Comparison of ENCODE assay signal across 19 cellular contexts in genomic region chr3:124631727-124632126, GRCh38.
DNase-seq lines count a peak whose midpoint lies in the region; ATAC-seq and TF ChIP-seq lines count a peak whose summit lies in the region.
"Had no signal": no experiment of that assay in that cellular context is flagged by ENCODE, and none has a peak within 500 bp of the region (broad histone marks: within the 10 kb centered on the region; RNA-seq: fewer than 3 reads in every experiment).

No MANE protein-coding gene starts in this region.

- peaks cover 9% of the 10 kb centered on the region for H3K79me2 ChIP-seq in hepatocyte
- H3K79me2 ChIP-seq in trophoblast cell (ENCODE audit: control insufficient read depth, insufficient read depth, low read length, poor library complexity): peaks cover 2% of the 10 kb centered on the region

- no peak for DNase-seq in stimulated activated naive CD8-positive, alpha-beta T cell treated with anti-CD3 and anti-CD28 coated beads, Interleukin-15, amount 100 ng/mL, for 72 hours
- DNase-seq in hepatocyte (ENCODE audit: low spot score) (no peak), trophoblast cell (no peak), GM19240 (ENCODE audit: insufficient read length, low spot score) (no peak), MCF 10A (ENCODE audit: unreplicated experiment) (no peak)
- DNase-seq: CD4-positive, CD25-positive, alpha-beta regulatory T cell; DMS79 treated with DMSO at 0.1 percent for 48 hours; GF-D8; HCEC 1CT; NCI-H1092 treated with DMSO at 0.1 percent for 48 hours; NCI-H1436; NCI-H187; NCI-H446; NCI-H526 treated with DMSO at 0.1 percent for 48 hours; Right ventricle myocardium superior; RPMI8226 had no signal

- H3K4me2 ChIP-seq in hepatocyte (no peak overlapping the region), trophoblast cell (ENCODE audit: low read length) (no peak overlapping the region)
- H3K4me2 ChIP-seq: BLaER1 had no signal

- H3K4me1 Mint-ChIP-seq in stimulated activated naive CD8-positive, alpha-beta T cell treated with anti-CD3 and anti-CD28 coated beads, Interleukin-15, Interleukin-2, amounts not matched to agents 100 ng/mL and 50 ng/mL, for 24 hours (ENCODE audit: low read depth): peaks cover 14% of the 10 kb centered on the region
- H3K4me1 Mint-ChIP-seq in stimulated activated naive CD8-positive, alpha-beta T cell treated with anti-CD3 and anti-CD28 coated beads, Interleukin-15, amount 100 ng/mL, for 72 hours: peaks cover 12% of the 10 kb centered on the region
- H3K4me1 Mint-ChIP-seq in MCF 10A (ENCODE audit: insufficient read depth, unreplicated experiment): no peaks in the 10 kb centered on the region

- no peak overlapping the region for H3K18ac ChIP-seq in trophoblast cell (ENCODE audit: low read length)

- peak overlapping the region; percentile 15 for H2BK120ac ChIP-seq in trophoblast cell (ENCODE audit: insufficient read depth, low read length, poor library complexity)

- H2AFZ ChIP-seq in hepatocyte (no peak overlapping the region), trophoblast cell (ENCODE audit: insufficient read depth, low read length, poor library complexity) (no peak overlapping the region)

- H3K27ac Mint-ChIP-seq in stimulated activated naive CD8-positive, alpha-beta T cell treated with anti-CD3 and anti-CD28 coated beads, Interleukin-15, Interleukin-2, amounts not matched to agents 100 ng/mL and 50 ng/mL, for 24 hours: peak overlapping the region; percentile 59
- H3K27ac Mint-ChIP-seq in stimulated activated naive CD8-positive, alpha-beta T cell treated with anti-CD3 and anti-CD28 coated beads, Interleukin-15, amount 100 ng/mL, for 72 hours: peak overlapping the region in 1 of 2 donors; percentile 31
- no peak overlapping the region for H3K27ac Mint-ChIP-seq in MCF 10A (ENCODE audit: low read depth, unreplicated experiment)

- no TSS peak for BruUV-seq in MCF 10A (replicated peaks; lab: Mats Ljungman, UMichigan)

- ATAC-seq in stimulated activated naive CD8-positive, alpha-beta T cell treated with anti-CD3 and anti-CD28 coated beads, Interleukin-15, amount 100 ng/mL, for 72 hours: no peak
- ATAC-seq in HG02571 (IDR thresholded peaks at IDR 0.05; ENCODE audit: unreplicated experiment): no peak

- 93% methylated on average over 5 of the region's 5 CpGs for WGBS in hepatocyte (ENCODE audit: low lambda C conversion rate, missing lambda C conversion rate)
- WGBS in trophoblast cell (ENCODE audit: extremely low coverage, insufficient coverage, insufficient read length): no CpG with 5 or more reads among the region's 5 CpGs

- H2BK12ac ChIP-seq in trophoblast cell (ENCODE audit: low read length): peak overlapping the region; percentile 39

- H2AK5ac ChIP-seq in trophoblast cell (ENCODE audit: low read length): no peak overlapping the region

- H3K36me3 Mint-ChIP-seq in stimulated activated naive CD8-positive, alpha-beta T cell treated with anti-CD3 and anti-CD28 coated beads, Interleukin-15, Interleukin-2, amounts not matched to agents 100 ng/mL and 50 ng/mL, for 24 hours (ENCODE audit: low read depth): no peaks in the 10 kb centered on the region
- no peaks in the 10 kb centered on the region for H3K36me3 Mint-ChIP-seq in MCF 10A (ENCODE audit: insufficient read depth, unreplicated experiment)

- no peak overlapping the region for H2BK5ac ChIP-seq in trophoblast cell (ENCODE audit: low read depth, low read length, poor library complexity)

- no peak overlapping the region for H4K12ac ChIP-seq in trophoblast cell (ENCODE audit: low read depth, low read length)

- H3K4me3 ChIP-seq in hepatocyte: no peak overlapping the region
- no peak overlapping the region for H3K4me3 ChIP-seq in trophoblast cell (ENCODE audit: low read depth, low read length)
- H3K4me3 ChIP-seq: BLaER1 had no signal

- H3K4ac ChIP-seq in trophoblast cell (ENCODE audit: low read depth, low read length): no peak overlapping the region

- TF ChIP-seq CTCF in hepatocyte (IDR thresholded peaks at IDR 0.05; ENCODE audit: poor library complexity): no peak
- TF ChIP-seq CTCF in MCF 10A (IDR thresholded peaks at IDR 0.05; ENCODE audit: unreplicated experiment): no peak

- H4K8ac ChIP-seq in trophoblast cell (ENCODE audit: low read depth, low read length): peak overlapping the region; percentile 7

- no peak overlapping the region for H3K9ac ChIP-seq in trophoblast cell (ENCODE audit: low read length)
- H3K9ac ChIP-seq: BLaER1 had no signal

- H3K36me3 ChIP-seq in hepatocyte (replicated peaks; ENCODE audit: insufficient read depth, low read depth): no peaks in the 10 kb centered on the region
- peaks cover 4 to 11% of the 10 kb centered on the region in 2 experiments for H3K36me3 ChIP-seq in trophoblast cell (ENCODE audit: control insufficient read depth in 1 of 2, insufficient read depth in 2 of 2, low read length in 2 of 2)

- POLR2A ChIA-PET in MCF 10A (lab: Yijun Ruan, JAX): no interaction called here

- H3K27ac ChIP-seq in hepatocyte (peak overlapping the region; percentile 84), trophoblast cell (ENCODE audit: low read depth, low read length) (peak overlapping the region; percentile 75)
- H3K27ac ChIP-seq: BLaER1 had no signal

- H3K27me3 ChIP-seq in hepatocyte (no peaks in the 10 kb centered on the region), trophoblast cell (ENCODE audit: insufficient read depth, low read length) (no peaks in the 10 kb centered on the region)
- H3K27me3 ChIP-seq: BLaER1 had no signal

- H3K27me3 Mint-ChIP-seq in stimulated activated naive CD8-positive, alpha-beta T cell treated with anti-CD3 and anti-CD28 coated beads, Interleukin-15, Interleukin-2, amounts not matched to agents 100 ng/mL and 50 ng/mL, for 24 hours: peaks cover 5% of the 10 kb centered on the region
- peaks cover 32% of the 10 kb centered on the region for H3K27me3 Mint-ChIP-seq in stimulated activated naive CD8-positive, alpha-beta T cell treated with anti-CD3 and anti-CD28 coated beads, Interleukin-15, amount 100 ng/mL, for 72 hours
- H3K27me3 Mint-ChIP-seq in MCF 10A (ENCODE audit: insufficient read depth, unreplicated experiment): peaks cover 48% of the 10 kb centered on the region

- no peaks in the 10 kb centered on the region for H4K20me1 ChIP-seq in hepatocyte (ENCODE audit: insufficient read depth, poor library complexity, severe bottlenecking)
- H4K20me1 ChIP-seq: BLaER1 had no signal

- H3K9me3 Mint-ChIP-seq in stimulated activated naive CD8-positive, alpha-beta T cell treated with anti-CD3 and anti-CD28 coated beads, Interleukin-15, Interleukin-2, amounts not matched to agents 100 ng/mL and 50 ng/mL, for 24 hours: no peaks in the 10 kb centered on the region
- no peaks in the 10 kb centered on the region for H3K9me3 Mint-ChIP-seq in stimulated activated naive CD8-positive, alpha-beta T cell treated with anti-CD3 and anti-CD28 coated beads, Interleukin-15, amount 100 ng/mL, for 72 hours
- no peaks in the 10 kb centered on the region for H3K9me3 Mint-ChIP-seq in MCF 10A (ENCODE audit: unreplicated experiment)

- H3K9me3 ChIP-seq in hepatocyte (ENCODE audit: low read depth) (no peaks in the 10 kb centered on the region), trophoblast cell (ENCODE audit: insufficient read depth, low read depth, low read length) (no peaks in the 10 kb centered on the region)
- H3K9me3 ChIP-seq: BLaER1 had no signal

- peaks cover 19% of the 10 kb centered on the region for H3K79me1 ChIP-seq in trophoblast cell (ENCODE audit: low read length)

- CTCF ChIA-PET in MCF 10A (lab: Yijun Ruan, JAX): interaction anchor here (0.6 kb wide), 1 partner anchor 324 kb away, joined by 3 read pairs; no protein-coding TSS in a partner anchor

- H3K4me1 ChIP-seq in hepatocyte (ENCODE audit: insufficient read depth) (peaks cover 64% of the 10 kb centered on the region), trophoblast cell (ENCODE audit: control insufficient read depth in 1 of 2, insufficient read depth in 2 of 2, low read length in 2 of 2) (peaks cover 10 to 28% of the 10 kb centered on the region in 2 experiments)

- no peak overlapping the region for H3K14ac ChIP-seq in trophoblast cell (ENCODE audit: low read length)

- peak overlapping the region; percentile 21 for H4K91ac ChIP-seq in trophoblast cell (ENCODE audit: low read depth, low read length)

- no peak overlapping the region for H3K23ac ChIP-seq in trophoblast cell (ENCODE audit: low read length)

- H3K4me3 Mint-ChIP-seq in stimulated activated naive CD8-positive, alpha-beta T cell treated with anti-CD3 and anti-CD28 coated beads, Interleukin-15, Interleukin-2, amounts not matched to agents 100 ng/mL and 50 ng/mL, for 24 hours: no peak overlapping the region
- H3K4me3 Mint-ChIP-seq in stimulated activated naive CD8-positive, alpha-beta T cell treated with anti-CD3 and anti-CD28 coated beads, Interleukin-15, amount 100 ng/mL, for 72 hours: no peak overlapping the region
- no peak overlapping the region for H3K4me3 Mint-ChIP-seq in MCF 10A (ENCODE audit: unreplicated experiment)
- H3K4me3 Mint-ChIP-seq: CD4-positive, CD25-positive, alpha-beta regulatory T cell had no signal

- intact Hi-C loops in MCF 10A (cut with micrococcal nuclease): no loop called here

- no peaks in the 10 kb centered on the region for H3K9me2 ChIP-seq in hepatocyte (replicated peaks; ENCODE audit: insufficient read depth)
